Comparison of ENCODE assay signal across 20 cellular contexts in genomic region chr19:43306097-43306496, GRCh38. TPM values are rescaled to one million over a fixed set of nuclear protein-coding genes. Genes with fewer than 3 reads are reported as not detected.
"Had no signal": no experiment of that assay in that cellular context is flagged by ENCODE, and none has a peak within 500 bp of the region (broad histone marks: within the 10 kb centered on the region; RNA-seq: fewer than 3 reads in every experiment).

No MANE protein-coding gene starts in this region.

- H3K4me3 ChIP-seq: body of pancreas, colonic mucosa, esophagus squamous epithelium, lung had no signal

- H3K9me3 ChIP-seq: body of pancreas, colonic mucosa, esophagus squamous epithelium had no signal

- ATAC-seq: activated T-cell treated with anti-CD3 and anti-CD28 coated beads, Interleukin-2, amount 50 U/mL, for 72 hours; body of pancreas; foreskin keratinocyte; right cardiac atrium had no signal

- DNase-seq: activated CD4-positive, alpha-beta T cell treated with anti-CD3 and anti-CD28 coated beads, Interleukin-2, amount 10 ng/mL, durations not matched to agents 7 days and 5 days; activated CD8-positive, alpha-beta memory T cell treated with anti-CD3 and anti-CD28 coated beads, Interleukin-2, amount 50 U/mL, for 48 hours; activated gamma-delta T cell; activated T-cell treated with anti-CD3 and anti-CD28 coated beads, Interleukin-2, amount 50 U/mL, for 72 hours; amygdala; body of pancreas; central memory CD4-positive, alpha-beta T cell; colonic mucosa; effector CD4-positive, alpha-beta T cell; esophagus squamous epithelium; head of caudate nucleus; right cardiac atrium; small intestine; stimulated activated CD4-positive, alpha-beta T cell treated with anti-CD3 and anti-CD28 coated beads, Interleukin-4, amount 100 ng/mL, for 4 hours; stimulated activated CD8-positive, alpha-beta memory T cell treated with anti-CD3 and anti-CD28 coated beads, Interleukin-4, amount 100 ng/mL, for 48 hours; stimulated activated naive CD4-positive, alpha-beta T cell treated with Interleukin-2 at 50 U/mL for 16 hours; T-helper 2 cell had no signal

- H3K27me3 ChIP-seq: body of pancreas, colonic mucosa, foreskin keratinocyte had no signal

- H3K36me3 ChIP-seq: colonic mucosa, esophagus squamous epithelium had no signal

- H3K4me1 ChIP-seq: body of pancreas, colonic mucosa, esophagus squamous epithelium had no signal

- H3K27ac ChIP-seq: body of pancreas, colonic mucosa, esophagus squamous epithelium, foreskin keratinocyte had no signal

RNA-seq across cellular contexts. Expression of gene PSG9, which starts 36.8 kb away (rescaled TPM):
- polyA plus RNA-seq: lung, neural cell, right cardiac atrium, small intestine had no signal

RNA-seq across cellular contexts. Expression of gene CD177, which starts 47.4 kb away (rescaled TPM):
- polyA plus RNA-seq: neural cell, small intestine had no signal
